In the genomic region with DNA sequence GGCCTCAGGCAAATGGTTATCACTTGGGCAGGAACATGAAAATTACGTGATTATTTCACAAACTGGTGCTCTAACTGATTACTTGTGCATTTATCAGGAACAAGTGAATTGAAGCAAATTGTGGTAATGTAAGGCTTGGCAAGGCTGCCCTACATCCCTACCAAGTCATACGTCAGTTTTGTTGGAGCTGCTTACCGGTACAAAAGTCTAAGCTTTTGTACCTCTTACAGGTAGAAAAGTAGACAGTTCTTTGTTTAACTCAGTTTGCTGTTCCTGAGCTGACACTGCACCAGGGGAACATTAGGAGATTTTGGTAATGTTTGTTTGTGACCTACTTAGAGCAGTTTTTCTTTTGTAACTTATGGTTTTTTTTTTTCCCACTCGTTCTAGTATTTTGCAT, we compare ENCODE assay signal across 8 cellular contexts. TPM values are rescaled to one million over a fixed set of nuclear protein-coding genes. Genes with fewer than 3 reads are reported as not detected.
A peak's percentile ranks its signal among the peaks of the same experiment; 100 is the strongest.
DNase-seq lines count a peak whose midpoint lies in the region; ATAC-seq and TF ChIP-seq lines count a peak whose summit lies in the region.

No MANE protein-coding gene starts in this region.

- peak overlapping the region; percentile 91 for H3K27ac ChIP-seq in cardiac muscle cell
- peak overlapping the region in 2 of 3 donors; percentile 71 to 88 for H3K27ac ChIP-seq in right lobe of liver
- peak overlapping the region; percentile 5 to 92 for H3K27ac ChIP-seq in uterus

- peaks cover 4% of the 10 kb centered on the region for H3K36me3 ChIP-seq in cardiac muscle cell
- H3K36me3 ChIP-seq in right lobe of liver, result no peaks in the 10 kb centered on the region
- no peaks in the 10 kb centered on the region for H3K36me3 ChIP-seq in uterus

- H3K9me3 ChIP-seq in cardiac muscle cell (ENCODE audit: low read depth), result no peaks in the 10 kb centered on the region
- no peaks in the 10 kb centered on the region for H3K9me3 ChIP-seq in right lobe of liver
- H3K9me3 ChIP-seq in uterus, result no peaks in the 10 kb centered on the region

- TF ChIP-seq CTCF in cardiac muscle cell (IDR thresholded peaks at IDR 0.05; ENCODE audit: low read depth, low read length), result no peak
- TF ChIP-seq CTCF in astrocyte of the cerebellum (IDR thresholded peaks at IDR 0.05; ENCODE audit: low read depth, low read length, missing control alignments), result no peak
- no peak for TF ChIP-seq CTCF in right lobe of liver (IDR thresholded peaks at IDR 0.05)
- no peak for TF ChIP-seq CTCF in uterus (IDR thresholded peaks at IDR 0.05)

- peak in 1 of 2 donors; percentile 12 for DNase-seq in cardiac muscle cell (ENCODE audit: low read depth in 1 of 2, low spot score in 1 of 2)
- no peak for DNase-seq in cardiac septum (ENCODE audit: low spot score)
- no peak for DNase-seq in astrocyte of the cerebellum (ENCODE audit: low read depth)
- DNase-seq in right lobe of liver, result no peak
- no peak for DNase-seq in uterus
- no peak for DNase-seq in HuH-7.5 (ENCODE audit: low spot score)

- H3K27me3 ChIP-seq in cardiac muscle cell, result no peaks in the 10 kb centered on the region
- H3K27me3 ChIP-seq in right lobe of liver, result no peaks in the 10 kb centered on the region
- no peaks in the 10 kb centered on the region for H3K27me3 ChIP-seq in uterus

- ATAC-seq in right lobe of liver (no peak), HG02840 (IDR thresholded peaks at IDR 0.05; ENCODE audit: low FRiP score, unreplicated experiment) (no peak), GM18520 (IDR thresholded peaks at IDR 0.05; ENCODE audit: unreplicated experiment) (no peak)

- intact Hi-C loops in cardiac septum (cut with DNase I) (no loop called here), right lobe of liver (cut with DNase I) (no loop called here), uterus (cut with DNase I; ENCODE audit: low total_unique reads) (no loop called here)

- H3K4me3 ChIP-seq in cardiac muscle cell (peak overlapping the region; percentile 77), astrocyte of the cerebellum (ENCODE audit: low read depth, low read length) (peak overlapping the region; percentile 89), right lobe of liver (peak overlapping the region; percentile 4 to 78 (median 73)), uterus (peak overlapping the region; percentile 48 to 85)

- TF ChIP-seq POLR2A in right lobe of liver (IDR thresholded peaks at IDR 0.05), result no peak
- no peak for TF ChIP-seq POLR2A in uterus (IDR thresholded peaks at IDR 0.05)

- in situ Hi-C loops in astrocyte of the cerebellum (cut with HindIII; ENCODE audit: low sequenced_read_pairs), result no loop called here

- peaks cover 40% of the 10 kb centered on the region for H3K4me1 ChIP-seq in cardiac muscle cell (ENCODE audit: low read depth)
- H3K4me1 ChIP-seq in right lobe of liver, result peaks cover 0 to 49% (median 8%) of the 10 kb centered on the region in 4 donors
- H3K4me1 ChIP-seq in uterus, result peaks cover 7 to 11% of the 10 kb centered on the region in 2 donors

- WGBS in right lobe of liver (ENCODE audit: insufficient coverage, low coverage, low lambda C conversion rate, missing lambda C conversion rate), result 0% methylated on average over 4 of the region's 4 CpGs

RNA-seq across cellular contexts. Expression of gene G3BP1, which starts 2.2 kb away (rescaled TPM):
- total RNA-seq in cardiac muscle cell (66.9 and 97.0 TPM in 2 replicates), cardiac septum (99.4 TPM), right lobe of liver (100 to 1,000 TPM in 2 of 6 experiments, 10 to 100 TPM in 4; 63.9 to 107 (median 94.5) TPM), uterus (100 to 1,000 TPM in 3 of 4 donors, 10 to 100 TPM in 1; 72.1 to 240 (median 168) TPM)
- polyA plus RNA-seq in cardiac muscle cell, result 105 and 140 TPM in 2 replicates

RNA-seq across cellular contexts. Expression of gene ATOX1, which starts 15.5 kb away (rescaled TPM):
- total RNA-seq in cardiac muscle cell (68.2 and 168 TPM in 2 replicates), cardiac septum (61.4 TPM), right lobe of liver (100 to 1,000 TPM in 3 of 6 experiments, 10 to 100 TPM in 3; 83.1 to 177 (median 96.7) TPM), uterus (10 to 100 TPM in 3 of 4 donors, 1 to 10 TPM in 1; 2.6 to 99.7 (median 47.6) TPM)
- 186 and 190 TPM in 2 replicates for polyA plus RNA-seq in cardiac muscle cell
